ENCODE assay signal across 20 cellular contexts in genomic region chr2:19360266-19360665, GRCh38. TPM values are rescaled to one million over a fixed set of nuclear protein-coding genes. Genes with fewer than 3 reads are reported as not detected.
A peak's percentile ranks its signal among the peaks of the same experiment; 100 is the strongest.
DNase-seq lines count a peak whose midpoint lies in the region; ATAC-seq and TF ChIP-seq lines count a peak whose summit lies in the region.
"Had no signal": no experiment of that assay in that cellular context is flagged by ENCODE, and none has a peak within 500 bp of the region (broad histone marks: within the 10 kb centered on the region; RNA-seq: fewer than 3 reads in every experiment).

No MANE protein-coding gene starts in this region.

- H3K36me3 ChIP-seq in ascending aorta (no peaks in the 10 kb centered on the region), tibial artery (no peaks in the 10 kb centered on the region)
- H3K36me3 ChIP-seq: thyroid gland had no signal

- H3K9me3 ChIP-seq in ascending aorta (no peaks in the 10 kb centered on the region), tibial artery (no peaks in the 10 kb centered on the region)
- H3K9me3 ChIP-seq: thyroid gland had no signal

- H3K27ac ChIP-seq in ascending aorta (peak overlapping the region; percentile 96), tibial artery (peak overlapping the region; percentile 93 to 96)
- H3K27ac ChIP-seq: VCaP had no signal

- peaks cover 84% of the 10 kb centered on the region for H3K27me3 Mint-ChIP-seq in activated T-cell treated with anti-CD3 and anti-CD28 coated beads, Interleukin-2, amount 50 U/mL, for 72 hours (ENCODE audit: low read depth)
- peaks cover 45 to 52% of the 10 kb centered on the region in 2 donors for H3K27me3 Mint-ChIP-seq in natural killer cell (ENCODE audit: low read depth in 2 of 2)

- in situ Hi-C loops in G401 (cut with HindIII; ENCODE audit: low sequenced_read_pairs), result no loop called here

- H3K27me3 ChIP-seq in ascending aorta (no peaks in the 10 kb centered on the region), tibial artery (no peaks in the 10 kb centered on the region)

- no peak for DNase-seq in activated T-cell treated with anti-CD3 and anti-CD28 coated beads, Interleukin-2, amount 50 U/mL, for 72 hours
- DNase-seq in activated T-cell treated with anti-CD3 and anti-CD28 coated beads, Interleukin-2, amount 50 U/mL, for 48 hours, result no peak
- DNase-seq in ascending aorta (ENCODE audit: low spot score in 2 of 2) (no peak), natural killer cell (no peak), tibial artery (no peak), hepatic stellate cell (ENCODE audit: low spot score) (no peak), G401 (ENCODE audit: low spot score) (no peak)
- DNase-seq: activated CD4-positive, alpha-beta T cell treated with anti-CD3 and anti-CD28 coated beads for 48 hours; H9; kidney; NCI-H1105; NCI-H1930; NCI-H526; SHP77; stimulated activated naive CD4-positive, alpha-beta T cell treated with Interleukin-2 at 50 U/mL for 16 hours; T-helper 9 cell; thyroid gland had no signal

- H3K4me3 ChIP-seq in ascending aorta, result peak overlapping the region in 1 of 2 donors; percentile 91
- H3K4me3 ChIP-seq in tibial artery, result peak overlapping the region in 1 of 2 donors; percentile 57
- H3K4me3 ChIP-seq: thyroid gland had no signal

- peak overlapping the region; percentile 89 to 96 for H3K4me3 Mint-ChIP-seq in activated T-cell treated with anti-CD3 and anti-CD28 coated beads, Interleukin-2, amount 50 U/mL, for 72 hours
- H3K4me3 Mint-ChIP-seq in natural killer cell, result peak overlapping the region; percentile 98

- TF ChIP-seq CTCF in ascending aorta (IDR thresholded peaks at IDR 0.05) (no peak), natural killer cell (IDR thresholded peaks at IDR 0.05) (no peak), tibial artery (IDR thresholded peaks at IDR 0.05) (no peak)

- H3K27ac Mint-ChIP-seq in activated T-cell treated with anti-CD3 and anti-CD28 coated beads, Interleukin-2, amount 50 U/mL, for 72 hours, result no peak overlapping the region
- H3K27ac Mint-ChIP-seq in natural killer cell, result no peak overlapping the region
- H3K27ac Mint-ChIP-seq: H9 had no signal

- no peaks in the 10 kb centered on the region for H3K36me3 Mint-ChIP-seq in activated T-cell treated with anti-CD3 and anti-CD28 coated beads, Interleukin-2, amount 50 U/mL, for 72 hours (ENCODE audit: insufficient read depth in 2 of 2)
- H3K36me3 Mint-ChIP-seq in natural killer cell, result no peaks in the 10 kb centered on the region

- no peak for TF ChIP-seq POLR2A in GM18505 (IDR thresholded peaks at IDR 0.05; ENCODE audit: borderline replicate concordance, extremely low read depth, insufficient read depth, insufficient read length)

- no peak for ATAC-seq in activated T-cell treated with anti-CD3 and anti-CD28 coated beads, Interleukin-2, amount 50 U/mL, for 72 hours (replicated peaks in 1 of 2)
- ATAC-seq in natural killer cell, result no peak
- no peak for ATAC-seq in GM18505 (IDR thresholded peaks at IDR 0.05; ENCODE audit: unreplicated experiment)

- intact Hi-C loops in ascending aorta (cut with DNase I), result loop anchor here (5.0 kb wide), 5 partner anchors 307 to 843 kb away; no protein-coding TSS in a partner anchor
- intact Hi-C loops in natural killer cell (cut with micrococcal nuclease), result loop anchor here (5.0 kb wide), 1 partner anchor 542 kb away; the partner anchor contains the start of gene TTC32
- intact Hi-C loops in tibial artery (cut with DNase I; ENCODE audit: low total_unique reads), result loop anchor here (5.0 to 10.0 kb wide), 3 partner anchors 442 to 838 kb away; no protein-coding TSS in a partner anchor

- no peaks in the 10 kb centered on the region for H3K9me3 Mint-ChIP-seq in activated T-cell treated with anti-CD3 and anti-CD28 coated beads, Interleukin-2, amount 50 U/mL, for 72 hours
- H3K9me3 Mint-ChIP-seq in natural killer cell, result no peaks in the 10 kb centered on the region
- H3K9me3 Mint-ChIP-seq: H9 had no signal

- H3K4me1 Mint-ChIP-seq in activated T-cell treated with anti-CD3 and anti-CD28 coated beads, Interleukin-2, amount 50 U/mL, for 72 hours (ENCODE audit: low read depth), result peaks cover 52% of the 10 kb centered on the region
- H3K4me1 Mint-ChIP-seq in natural killer cell, result peaks cover 44 to 53% of the 10 kb centered on the region in 2 donors

- peaks cover 11 to 14% of the 10 kb centered on the region in 2 donors for H3K4me1 ChIP-seq in ascending aorta
- peaks cover 0 to 32% (median 22%) of the 10 kb centered on the region in 4 donors for H3K4me1 ChIP-seq in tibial artery

RNA-seq across cellular contexts. Expression of gene OSR1, which starts 1.8 kb away (rescaled TPM):
- total RNA-seq in activated T-cell treated with anti-CD3 and anti-CD28 coated beads, Interleukin-2, amount 50 U/mL, for 72 hours, result not detected
- total RNA-seq in ascending aorta (66.7 TPM), natural killer cell (not detected)
- total RNA-seq in G401 (2014; rRNA removed; shearing (Covaris generic)), result 0.07 TPM in 1 of 2 replicates, not detected in the other
- total RNA-seq: endothelial cell of umbilical vein had no signal

Comparison
In these comparisons a context has a peak if more than half of its experiments do, and no peak if none do; other contexts are left out.
1. RNA of gene OSR1, which starts 1.8 kb away (total RNA-seq): 66.7 TPM in ascending aorta (single experiment); 0.07 TPM in G401, not detected in activated T-cell treated with anti-CD3 and anti-CD28 coated beads, Interleukin-2, amount 50 U/mL, for 72 hours and not detected in natural killer cell; every median in the first group is over 10 times any median in the second.